ENCODE assay signal across 12 cellular contexts in the genomic region with DNA sequence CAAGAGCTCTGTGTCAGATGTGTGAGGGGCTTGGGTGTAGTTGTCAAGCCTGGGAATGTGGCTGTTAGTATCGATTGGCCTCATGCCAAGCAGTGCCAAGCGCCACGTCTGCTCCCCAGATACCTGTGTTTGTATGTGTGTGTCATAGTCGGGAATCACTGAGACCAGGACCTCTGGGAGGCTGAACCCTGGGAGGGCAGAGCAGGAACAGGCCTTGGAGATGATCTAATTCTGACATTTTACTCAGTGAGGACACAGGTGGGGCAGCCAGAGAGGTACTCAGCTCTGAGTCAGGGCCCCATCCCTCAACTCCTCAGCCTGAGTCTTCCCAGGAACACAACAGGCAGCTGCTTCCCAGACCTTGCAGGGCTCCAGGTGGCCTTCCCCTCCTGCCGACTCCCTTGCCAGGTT. TPM values are rescaled to one million over a fixed set of nuclear protein-coding genes. Genes with fewer than 3 reads are reported as not detected.
DNase-seq lines count a peak whose midpoint lies in the region; ATAC-seq and TF ChIP-seq lines count a peak whose summit lies in the region.
"Had no signal": no experiment of that assay in that cellular context is flagged by ENCODE, and none has a peak within 500 bp of the region (broad histone marks: within the 10 kb centered on the region; RNA-seq: fewer than 3 reads in every experiment).

No MANE protein-coding gene starts in this region.

- TF ChIP-seq POLR2A in spleen (IDR thresholded peaks at IDR 0.05): no peak

- H3K27me3 ChIP-seq in mesenchymal stem cell (ENCODE audit: control insufficient read depth in 1 of 2, insufficient read depth in 1 of 2, low read length in 2 of 2): no peaks in the 10 kb centered on the region
- no peaks in the 10 kb centered on the region for H3K27me3 ChIP-seq in spleen (replicated peaks in 1 of 7)
- H3K27me3 ChIP-seq: BLaER1 treated with 17β-estradiol and CSF1 and Interleukin-3, amounts not matched to agents 10 nM and 100 nM had no signal

- H3K4me1 Mint-ChIP-seq in activated naive CD8-positive, alpha-beta T cell treated with anti-CD3 and anti-CD28 coated beads, Interleukin-2, amount 50 U/mL, for 24 hours: peaks cover 28% of the 10 kb centered on the region

- no peaks in the 10 kb centered on the region for H3K9me3 ChIP-seq in mesenchymal stem cell (ENCODE audit: control insufficient read depth, low read length)
- H3K9me3 ChIP-seq in spleen: no peaks in the 10 kb centered on the region
- H3K9me3 ChIP-seq: BLaER1 treated with 17β-estradiol and CSF1 and Interleukin-3, amounts not matched to agents 10 nM and 100 nM had no signal

- no peak overlapping the region for H4K91ac ChIP-seq in mesenchymal stem cell (ENCODE audit: low read length)

- H3K14ac ChIP-seq in mesenchymal stem cell (ENCODE audit: low read length in 2 of 2): no peak overlapping the region

- no peaks in the 10 kb centered on the region for H3K27me3 Mint-ChIP-seq in activated naive CD8-positive, alpha-beta T cell treated with anti-CD3 and anti-CD28 coated beads, Interleukin-2, amount 50 U/mL, for 24 hours
- H3K27me3 Mint-ChIP-seq: activated B cell treated with CpG ODN at 0.5 μM for 24 hours had no signal

- WGBS in mesenchymal stem cell: 90% methylated on average over 5 of the region's 5 CpGs
- 81 to 92% (median 89%) methylated on average over 5 of the region's 5 CpGs for WGBS in spleen, 5 donors

- H2BK120ac ChIP-seq in mesenchymal stem cell (ENCODE audit: low read depth, low read length): no peak overlapping the region

- H3K4me3 ChIP-seq in mesenchymal stem cell (ENCODE audit: insufficient read depth in 1 of 2, low read depth in 1 of 2, low read length in 2 of 2): no peak overlapping the region
- H3K4me3 ChIP-seq in spleen: no peak overlapping the region
- H3K4me3 ChIP-seq: BLaER1 treated with 17β-estradiol and CSF1 and Interleukin-3, amounts not matched to agents 10 nM and 100 nM had no signal

- H3K36me3 ChIP-seq in mesenchymal stem cell (ENCODE audit: control insufficient read depth in 1 of 2, insufficient read depth in 2 of 2, low read depth in 1 of 2, low read length in 2 of 2) (no peaks in the 10 kb centered on the region), spleen (peaks cover 0 to 19% (median 0%) of the 10 kb centered on the region in 6 donors)

- no peak overlapping the region for H3K18ac ChIP-seq in mesenchymal stem cell (ENCODE audit: low read depth in 1 of 2, low read length in 2 of 2)

- no peak overlapping the region for H3K9ac ChIP-seq in mesenchymal stem cell (ENCODE audit: low read length)

- H4K8ac ChIP-seq in mesenchymal stem cell (ENCODE audit: low read length): no peak overlapping the region

- H3K23ac ChIP-seq in mesenchymal stem cell (ENCODE audit: low read length in 2 of 2): no peak overlapping the region

- no peak for ATAC-seq in activated naive CD8-positive, alpha-beta T cell treated with anti-CD3 and anti-CD28 coated beads, Interleukin-2, amount 50 U/mL, for 24 hours

- H3K4me2 ChIP-seq in mesenchymal stem cell (ENCODE audit: low read length, poor library complexity, severe bottlenecking): no peak overlapping the region
- H3K4me2 ChIP-seq: BLaER1 treated with 17β-estradiol and CSF1 and Interleukin-3, amounts not matched to agents 10 nM and 100 nM had no signal

- peak overlapping the region; percentile 10 for H3K27ac ChIP-seq in C4-2B
- no peak overlapping the region for H3K27ac ChIP-seq in mesenchymal stem cell (ENCODE audit: low read length, poor library complexity, severe bottlenecking)
- no peak overlapping the region for H3K27ac ChIP-seq in spleen
- H3K27ac ChIP-seq: BLaER1 treated with 17β-estradiol and CSF1 and Interleukin-3, amounts not matched to agents 10 nM and 100 nM had no signal

- no peak overlapping the region for H2BK12ac ChIP-seq in mesenchymal stem cell (ENCODE audit: low read length in 2 of 2)

- no peak overlapping the region for H3K4ac ChIP-seq in mesenchymal stem cell (ENCODE audit: low read depth in 1 of 2, low read length in 2 of 2)

- H3K9me3 Mint-ChIP-seq in activated naive CD8-positive, alpha-beta T cell treated with anti-CD3 and anti-CD28 coated beads, Interleukin-2, amount 50 U/mL, for 24 hours: no peaks in the 10 kb centered on the region
- H3K9me3 Mint-ChIP-seq: activated B cell treated with CpG ODN at 0.5 μM for 24 hours had no signal

- H3K4me3 Mint-ChIP-seq in activated naive CD8-positive, alpha-beta T cell treated with anti-CD3 and anti-CD28 coated beads, Interleukin-2, amount 50 U/mL, for 24 hours: no peak overlapping the region
- H3K4me3 Mint-ChIP-seq: activated B cell treated with CpG ODN at 0.5 μM for 24 hours had no signal

- intact Hi-C loops in spleen (cut with DNase I; ENCODE audit: low total_unique reads): no loop called here

- peaks cover 31% of the 10 kb centered on the region for H3K79me1 ChIP-seq in mesenchymal stem cell (replicated peaks; ENCODE audit: low read length, poor library complexity, severe bottlenecking)

- H2BK15ac ChIP-seq in mesenchymal stem cell (ENCODE audit: low read depth, poor library complexity, severe bottlenecking): no peak overlapping the region

- no peak overlapping the region for H2BK5ac ChIP-seq in mesenchymal stem cell (ENCODE audit: low read depth, low read length, poor library complexity, severe bottlenecking)

- peak overlapping the region; percentile 71 for H3K27ac Mint-ChIP-seq in activated naive CD8-positive, alpha-beta T cell treated with anti-CD3 and anti-CD28 coated beads, Interleukin-2, amount 50 U/mL, for 24 hours
- H3K27ac Mint-ChIP-seq: activated B cell treated with CpG ODN at 0.5 μM for 24 hours had no signal

- TF ChIP-seq CTCF in C4-2B (conservative IDR thresholded peaks at IDR 0.05) (no peak), spleen (IDR thresholded peaks at IDR 0.05 in 8 of 11, conservative IDR thresholded peaks at IDR 0.05 in 3 of 11) (no peak)

- H3K4me1 ChIP-seq in mesenchymal stem cell (ENCODE audit: control insufficient read depth, insufficient read depth, low read depth, low read length) (peaks cover 23% of the 10 kb centered on the region), spleen (peaks cover 0 to 16% (median 0%) of the 10 kb centered on the region in 6 donors)

- DNase-seq in HK-2 (ENCODE audit: unreplicated experiment) (peak; percentile 52), mesenchymal stem cell (no peak), NK-92 (lab: John Stamatoyannopoulos, UW; ENCODE audit: unreplicated experiment) (no peak), NCI-H446 (lab: John Stamatoyannopoulos, UW) (no peak), spleen (no peak)
- DNase-seq in activated naive CD8-positive, alpha-beta T cell treated with anti-CD3 and anti-CD28 coated beads, Interleukin-2, amount 50 U/mL, for 24 hours: no peak
- DNase-seq in activated CD4-positive, CD25-positive, alpha-beta regulatory T cell (lab: John Stamatoyannopoulos, UW): no peak
- DNase-seq: activated B cell treated with CpG ODN at 0.5 μM for 24 hours, activated gamma-delta T cell treated with Interleukin-2 at 50 U/mL for 16 hours, NCI-H1436 had no signal

- no peaks in the 10 kb centered on the region for H3K36me3 Mint-ChIP-seq in activated naive CD8-positive, alpha-beta T cell treated with anti-CD3 and anti-CD28 coated beads, Interleukin-2, amount 50 U/mL, for 24 hours (ENCODE audit: low read depth)

- peak overlapping the region; percentile 30 for H2AK5ac ChIP-seq in mesenchymal stem cell (ENCODE audit: low read length, severe bottlenecking)

- H2AFZ ChIP-seq in mesenchymal stem cell (ENCODE audit: low read depth, low read length): no peak overlapping the region

RNA-seq across cellular contexts. Expression of gene FANCE, which starts 51.2 kb away (rescaled TPM):
- polyA plus RNA-seq in mesenchymal stem cell (2013, experiment 1 of 2): 2.3 TPM
- polyA plus RNA-seq in mesenchymal stem cell (2013, experiment 2 of 2): 2.3 TPM
- 1 to 10 TPM; 3.2 to 5.8 (median 4.3) TPM for total RNA-seq in spleen
- polyA plus RNA-seq in spleen: 1 to 10 TPM; 2.9 to 5.4 (median 3.6) TPM

RNA-seq across cellular contexts. Expression of gene PPARD, which starts 58.5 kb away (rescaled TPM):
- polyA plus RNA-seq in mesenchymal stem cell (2013, experiment 1 of 2): 25.3 TPM
- polyA plus RNA-seq in mesenchymal stem cell (2013, experiment 2 of 2): 24.6 TPM
- 10 to 100 TPM; 24.5 to 37.4 (median 34.9) TPM for total RNA-seq in spleen
- polyA plus RNA-seq in spleen: 10 to 100 TPM in 2 of 3 donors, 1 to 10 TPM in 1; 9.4 to 16.8 (median 12.7) TPM
